In genomic region chr6:166950892-166951669, GRCh38 we compare ENCODE assay signal across 8 cellular contexts. TPM values are rescaled to one million over a fixed set of nuclear protein-coding genes. Genes with fewer than 3 reads are reported as not detected.
DNase-seq lines count a peak whose midpoint lies in the region; ATAC-seq lines count a peak whose summit lies in the region.
"Not testable (repeated sequence)": the region's sequence is repeated elsewhere in the genome, so short reads cannot be mapped to it uniquely, and the experiment has no call there.

No MANE protein-coding gene starts in this region.

- H3K79me2 ChIP-seq in mesendoderm (ENCODE audit: control insufficient read depth, insufficient read depth, low read length), result not testable (repeated sequence)

- not testable (repeated sequence) for H3K4ac ChIP-seq in mesendoderm (ENCODE audit: low read depth, low read length)

- H3K4me3 ChIP-seq in NT2/D1 (ENCODE audit: insufficient read length, low read depth); mesendoderm (ENCODE audit: low read length): not testable (repeated sequence)
- H3K4me3 ChIP-seq in effector memory CD4-positive, alpha-beta T cell (ENCODE audit: insufficient read depth, low read depth, low read length, poor library complexity, severe bottlenecking), result peak overlapping the region; percentile 53

- not testable (repeated sequence) for H3K18ac ChIP-seq in mesendoderm (ENCODE audit: low read length)

- H3K79me1 ChIP-seq in mesendoderm (ENCODE audit: low read length), result not testable (repeated sequence)

- H3K9me3 ChIP-seq in NT2/D1 (ENCODE audit: insufficient read depth, low read length), result peaks cover 19% of the 10 kb centered on the region; the same call in 1 of the 2 replicates
- not testable (repeated sequence) for H3K9me3 ChIP-seq in effector memory CD4-positive, alpha-beta T cell (ENCODE audit: control insufficient read depth, low read length)

- H4K8ac ChIP-seq in mesendoderm (ENCODE audit: low read depth, low read length), result not testable (repeated sequence)

- not testable (repeated sequence) for H2BK120ac ChIP-seq in mesendoderm (ENCODE audit: low read depth, low read length)

- not testable (repeated sequence) for H2AK5ac ChIP-seq in mesendoderm (ENCODE audit: low read length)

- not testable (repeated sequence) for H3K23ac ChIP-seq in mesendoderm (ENCODE audit: low read length)

- H3K56ac ChIP-seq in mesendoderm (ENCODE audit: low read length), result not testable (repeated sequence)

- ATAC-seq in GM21447 (IDR thresholded peaks at IDR 0.05; ENCODE audit: unreplicated experiment) (peak; percentile 86), HG03575 (IDR thresholded peaks at IDR 0.05; ENCODE audit: extremely low read depth, insufficient number of reproducible peaks, low FRiP score, unreplicated experiment) (peak; percentile 92)

- DNase-seq in DMS79 (lab: John Stamatoyannopoulos, UW) (peak; percentile 23), NT2/D1 (ENCODE audit: low read depth, low spot score) (peak; percentile 27), mesendoderm (peak; percentile 79)
- peak; percentile 24 to 60 for DNase-seq in activated CD8-positive, alpha-beta memory T cell treated with anti-CD3 and anti-CD28 coated beads for 4 hours (ENCODE audit: low read depth in 2 of 2)
- DNase-seq in effector memory CD4-positive, alpha-beta T cell, result peak; percentile 56 to 67 (median 66)
- peak; percentile 49 for DNase-seq in stimulated activated CD8-positive, alpha-beta memory T cell treated with anti-CD3 and anti-CD28 coated beads, Interleukin-4, amount 100 ng/mL, for 24 hours (ENCODE audit: low read depth)

- H3K9ac ChIP-seq in NT2/D1 (ENCODE audit: insufficient read length, low read depth); mesendoderm (ENCODE audit: low read length): not testable (repeated sequence)

- not testable (repeated sequence) for H3K4me2 ChIP-seq in mesendoderm (ENCODE audit: low read length)

- not testable (repeated sequence) for H4K5ac ChIP-seq in mesendoderm (ENCODE audit: low read length)

- not testable (repeated sequence) for H3K36me3 ChIP-seq in NT2/D1 (ENCODE audit: insufficient read depth, insufficient read length, low read length); mesendoderm (ENCODE audit: control insufficient read depth, insufficient read depth, low read length)
- H3K36me3 ChIP-seq in effector memory CD4-positive, alpha-beta T cell (ENCODE audit: control insufficient read depth, insufficient read depth, low read length), result peaks cover 27% of the 10 kb centered on the region

- not testable (repeated sequence) for H2BK5ac ChIP-seq in mesendoderm (ENCODE audit: low read length)

- not testable (repeated sequence) for H3K27me3 ChIP-seq in NT2/D1 (ENCODE audit: insufficient read depth, insufficient read length); effector memory CD4-positive, alpha-beta T cell (replicated peaks; ENCODE audit: control insufficient read depth, insufficient read depth, low read length, poor library complexity, severe bottlenecking); mesendoderm (ENCODE audit: insufficient read depth, low read length, poor library complexity)

- H2BK15ac ChIP-seq in mesendoderm (replicated peaks; ENCODE audit: low read depth), result not testable (repeated sequence)

- H3K4me1 ChIP-seq in NT2/D1 (ENCODE audit: insufficient read depth, insufficient read length); mesendoderm (ENCODE audit: control insufficient read depth, low read depth, low read length): not testable (repeated sequence)
- peaks cover 60% of the 10 kb centered on the region for H3K4me1 ChIP-seq in effector memory CD4-positive, alpha-beta T cell (ENCODE audit: control insufficient read depth, insufficient read depth, low read length, poor library complexity, severe bottlenecking)

- H3K27ac ChIP-seq in effector memory CD4-positive, alpha-beta T cell (ENCODE audit: insufficient read depth, low read length, poor library complexity, severe bottlenecking), result peak overlapping the region; percentile 82
- H3K27ac ChIP-seq in mesendoderm (ENCODE audit: low read depth, low read length), result not testable (repeated sequence)

- WGBS in mesendoderm (ENCODE audit: extremely low coverage, insufficient coverage, low lambda C conversion rate), result no CpG with 5 or more reads among the region's 17 CpGs

RNA-seq across cellular contexts. Expression of gene RNASET2, which starts 5.3 kb away (rescaled TPM):
- polyA plus RNA-seq in mesendoderm (2013, experiment 1 of 2), result 6.2 TPM
- polyA plus RNA-seq in mesendoderm (2013, experiment 2 of 2), result 6.6 TPM

RNA-seq across cellular contexts. Expression of gene CEP43, which starts 48.1 kb away (rescaled TPM):
- 24.0 TPM for polyA plus RNA-seq in mesendoderm (2013, experiment 1 of 2)
- polyA plus RNA-seq in mesendoderm (2013, experiment 2 of 2), result 24.6 TPM

Comparison
In these comparisons a context has a peak if more than half of its experiments do, and no peak if none do; other contexts are left out.
1. DNase-seq: peak in every context shown above with its lines; median percentile 79 in mesendoderm; 66 in effector memory CD4-positive, alpha-beta T cell; 49 in stimulated activated CD8-positive, alpha-beta memory T cell treated with anti-CD3 and anti-CD28 coated beads, Interleukin-4, amount 100 ng/mL, for 24 hours; 42 in activated CD8-positive, alpha-beta memory T cell treated with anti-CD3 and anti-CD28 coated beads for 4 hours; 27 in NT2/D1; 23 in DMS79.